In the genomic region with DNA sequence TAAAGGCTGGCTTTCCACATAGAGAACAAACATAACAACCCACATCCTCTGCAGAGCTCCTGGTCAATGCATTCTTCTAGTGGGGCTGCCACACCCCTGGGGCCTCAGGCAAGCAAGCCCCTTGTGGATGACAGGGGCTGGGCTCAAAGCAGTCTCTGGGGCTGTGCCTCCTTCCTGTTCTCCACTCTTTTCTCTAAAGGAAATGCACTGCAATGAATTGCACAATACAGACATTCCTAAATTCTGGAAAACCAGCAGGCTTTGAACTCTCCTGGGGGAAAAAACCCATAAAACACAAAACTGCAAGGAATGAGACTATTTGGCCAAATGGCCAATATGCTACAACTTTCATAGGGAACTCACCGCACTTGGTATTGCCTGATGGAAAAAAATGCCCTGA, we compare ENCODE assay signal across 8 cellular contexts.
DNase-seq lines count a peak whose midpoint lies in the region; ATAC-seq and TF ChIP-seq lines count a peak whose summit lies in the region.
"Not testable (repeated sequence)": the region's sequence is repeated elsewhere in the genome, so short reads cannot be mapped to it uniquely, and the experiment has no call there.

No MANE protein-coding gene starts in this region.

- H3K27ac Mint-ChIP-seq in Calu3 (ENCODE audit: unreplicated experiment) = peak overlapping the region; percentile 58

- not testable (repeated sequence) for ATAC-seq in upper lobe of right lung

- not testable (repeated sequence) for H3K9ac ChIP-seq in HUES48 (ENCODE audit: low read depth, low read length)

- H3K79me2 ChIP-seq in osteoblast (ENCODE audit: insufficient read depth, low read length) = peaks cover 11% of the 10 kb centered on the region

- not testable (repeated sequence) for TF ChIP-seq CTCF in Calu3 (IDR thresholded peaks at IDR 0.05; ENCODE audit: unreplicated experiment); ascending aorta (IDR thresholded peaks at IDR 0.05); left ventricle myocardium inferior (IDR thresholded peaks at IDR 0.05; ENCODE audit: borderline replicate concordance); osteoblast (IDR thresholded peaks at IDR 0.05; ENCODE audit: extremely low read depth, low read depth, low read length); upper lobe of right lung (IDR thresholded peaks at IDR 0.05)

- not testable (repeated sequence) for H3K4me1 ChIP-seq in HUES48 (ENCODE audit: control insufficient read depth, insufficient read depth, low read length)
- H3K4me1 ChIP-seq in ascending aorta (peaks cover 0 to 11% of the 10 kb centered on the region in 2 donors), left ventricle myocardium inferior (peaks cover 18% of the 10 kb centered on the region), osteoblast (ENCODE audit: insufficient read depth, low read length) (peaks cover 27% of the 10 kb centered on the region), upper lobe of right lung (peaks cover 11% of the 10 kb centered on the region)

- not testable (repeated sequence) for H3K36me3 ChIP-seq in HUES48 (ENCODE audit: control insufficient read depth, insufficient read depth, low read length); ascending aorta; left ventricle myocardium inferior; osteoblast (ENCODE audit: insufficient read depth, low read length); upper lobe of right lung

- H3K27ac ChIP-seq in HUES48 (ENCODE audit: low read depth, low read length) (peak overlapping the region; percentile 73), ascending aorta (peak overlapping the region; percentile 65 to 74), epithelial cell of prostate (peak overlapping the region; percentile 66), left ventricle myocardium inferior (replicated peaks) (peak overlapping the region; percentile 79), osteoblast (ENCODE audit: low read depth, low read length) (peak overlapping the region; percentile 85), upper lobe of right lung (peak overlapping the region; percentile 42)

- not testable (repeated sequence) for H2AFZ ChIP-seq in osteoblast (ENCODE audit: low read length)

- peaks cover 11% of the 10 kb centered on the region for H3K36me3 Mint-ChIP-seq in Calu3 (ENCODE audit: insufficient read depth, unreplicated experiment)

- H3K4me1 Mint-ChIP-seq in Calu3 (ENCODE audit: low read depth, unreplicated experiment) = peaks cover 11% of the 10 kb centered on the region

- peak overlapping the region; percentile 66 for H3K4me2 ChIP-seq in osteoblast (ENCODE audit: insufficient read depth, low read length)

- H3K9me3 Mint-ChIP-seq in Calu3 (ENCODE audit: low read depth, unreplicated experiment) = not testable (repeated sequence)

- CTCF ChIA-PET in Calu3 (lab: Charles Lee) = not testable (repeated sequence)

- intact Hi-C loops in Calu3 (cut with micrococcal nuclease; ENCODE audit: unreplicated experiment); ascending aorta (cut with DNase I); left ventricle myocardium inferior (cut with micrococcal nuclease); upper lobe of right lung (cut with DNase I): not testable (repeated sequence)

- peak; percentile 15 for DNase-seq in Calu3
- peak; percentile 83 for DNase-seq in RPMI7951 (ENCODE audit: low read depth)
- DNase-seq in ascending aorta (ENCODE audit: low spot score in 2 of 2); epithelial cell of prostate (ENCODE audit: low read depth, low spot score); left ventricle myocardium inferior; osteoblast (ENCODE audit: insufficient read length, low spot score, missing footprints); upper lobe of right lung: not testable (repeated sequence)

- H3K27me3 ChIP-seq in HUES48 (ENCODE audit: control insufficient read depth, insufficient read depth, low read length); ascending aorta; left ventricle myocardium inferior (ENCODE audit: low read depth); osteoblast (ENCODE audit: insufficient read depth, low read length); upper lobe of right lung: not testable (repeated sequence)

- not testable (repeated sequence) for H3K9me3 ChIP-seq in HUES48 (ENCODE audit: control insufficient read depth, insufficient read depth, low read length); ascending aorta; left ventricle myocardium inferior (replicated peaks); osteoblast (ENCODE audit: low read depth, low read length); upper lobe of right lung

- H3K27me3 Mint-ChIP-seq in Calu3 (ENCODE audit: unreplicated experiment) = not testable (repeated sequence)

- not testable (repeated sequence) for BruUV-seq in Calu3 (replicated peaks; lab: Mats Ljungman, UMichigan)

- not testable (repeated sequence) for H3K4me3 ChIP-seq in HUES48 (ENCODE audit: low read depth, low read length); ascending aorta; left ventricle myocardium inferior; osteoblast (ENCODE audit: insufficient read depth, low read length); upper lobe of right lung

- H3K4me3 Mint-ChIP-seq in Calu3 (ENCODE audit: low read depth, unreplicated experiment) = not testable (repeated sequence)

- H4K20me1 ChIP-seq in osteoblast (ENCODE audit: insufficient read depth, low read length) = not testable (repeated sequence)
